19 cellular contexts compared by ENCODE assay signal in the genomic region with DNA sequence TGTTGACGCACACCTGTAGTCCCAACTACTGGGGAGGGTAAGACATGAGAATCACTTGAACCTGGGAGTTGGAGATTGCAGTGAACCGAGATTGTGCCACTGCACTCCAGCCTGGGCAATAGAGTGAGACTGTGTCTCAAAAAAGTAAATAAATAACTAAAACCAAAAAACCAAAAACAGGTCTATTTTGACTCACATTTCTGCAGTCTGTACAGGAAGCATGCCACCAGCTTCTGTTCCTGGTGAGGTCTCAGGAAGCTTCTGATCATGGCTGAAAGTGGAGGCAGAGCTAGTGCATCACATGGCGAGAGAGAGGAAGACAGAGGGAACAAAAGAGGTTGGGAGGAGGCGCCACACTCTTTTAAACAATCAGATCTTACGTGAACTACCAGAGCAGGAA.
DNase-seq lines count a peak whose midpoint lies in the region; ATAC-seq, FAIRE-seq and TF ChIP-seq lines count a peak whose summit lies in the region.
"Had no signal": no experiment of that assay in that cellular context is flagged by ENCODE, and none has a peak within 500 bp of the region (broad histone marks: within the 10 kb centered on the region; RNA-seq: fewer than 3 reads in every experiment).

No MANE protein-coding gene starts in this region.

- peak; percentile 44 for ATAC-seq in GM18502 (IDR thresholded peaks at IDR 0.05; ENCODE audit: poor library complexity, unreplicated experiment)
- peak; percentile 53 for ATAC-seq in GM19395 (IDR thresholded peaks at IDR 0.05; ENCODE audit: unreplicated experiment)
- ATAC-seq in HG03097 (IDR thresholded peaks at IDR 0.05; ENCODE audit: low FRiP score, unreplicated experiment): peak; percentile 59
- ATAC-seq in HG03342 (IDR thresholded peaks at IDR 0.05; ENCODE audit: unreplicated experiment): no peak
- ATAC-seq in GM19035 (IDR thresholded peaks at IDR 0.05; ENCODE audit: unreplicated experiment): no peak

- no peak for TF ChIP-seq CTCF in H1 (IDR thresholded peaks at IDR 0.05; ENCODE audit: control extremely low read depth in 1 of 3, insufficient read depth in 1 of 3, low read depth in 1 of 3, low read length in 3 of 3)

- no peaks in the 10 kb centered on the region for H3K23me2 ChIP-seq in H1 (ENCODE audit: low read depth, low read length)

- no peak overlapping the region for H4K5ac ChIP-seq in H1 (ENCODE audit: insufficient read length, low read depth, low read length)

- H4K8ac ChIP-seq in H1 (ENCODE audit: extremely low read depth, insufficient read depth, low read length): no peak overlapping the region

- no peak overlapping the region for H3K14ac ChIP-seq in H1 (ENCODE audit: insufficient read length)

- H2AK5ac ChIP-seq in H1 (ENCODE audit: low read depth, low read length): no peak overlapping the region

- H3K4me2 ChIP-seq in H1 (ENCODE audit: insufficient read depth in 1 of 2, low read depth in 2 of 2, low read length in 2 of 2): no peak overlapping the region
- H3K4me2 ChIP-seq: BLaER1 had no signal

- no peaks in the 10 kb centered on the region for H3K9me3 ChIP-seq in H1 (ENCODE audit: insufficient read depth in 2 of 2, low read depth in 1 of 2, low read length in 1 of 2)
- H3K9me3 ChIP-seq: BLaER1, Caco-2 had no signal

- H3K27ac ChIP-seq in H1 (ENCODE audit: low read depth, low read length): no peak overlapping the region
- H3K27ac ChIP-seq: BLaER1 had no signal

- no peaks in the 10 kb centered on the region for H3K27me3 ChIP-seq in H1 (replicated peaks in 1 of 4; ENCODE audit: control insufficient read depth in 3 of 4, extremely low read depth in 1 of 4, insufficient read depth in 3 of 4, low read length in 3 of 4)
- H3K27me3 ChIP-seq: BLaER1 had no signal

- no peaks in the 10 kb centered on the region for H3K4me1 ChIP-seq in H1 (replicated peaks in 1 of 4; ENCODE audit: control insufficient read depth in 3 of 4, insufficient read depth in 4 of 4, low read length in 3 of 4)
- H3K4me1 ChIP-seq: BLaER1, Caco-2 had no signal

- no peak overlapping the region for H3K4ac ChIP-seq in H1 (replicated peaks; ENCODE audit: insufficient read length, low read depth, low read length)

- no peak overlapping the region for H3K56ac ChIP-seq in H1 (replicated peaks; ENCODE audit: insufficient read length, low read depth, low read length)

- H3K9ac ChIP-seq in H1 (replicated peaks in 1 of 4; ENCODE audit: extremely low read depth in 1 of 4, low read depth in 3 of 4, low read length in 3 of 4): no peak overlapping the region
- H3K9ac ChIP-seq: BLaER1 had no signal

- no peaks in the 10 kb centered on the region for H3K79me1 ChIP-seq in H1 (ENCODE audit: low read depth, low read length)

- DNase-seq in H1 (ENCODE audit: low read depth in 1 of 2, low spot score in 2 of 2) (no peak), occipital lobe (lab: John Stamatoyannopoulos, UW) (no peak), NCI-H510A (lab: John Stamatoyannopoulos, UW) (no peak)
- DNase-seq: 8988T; AML-193; Caco-2; CD8-positive, alpha-beta memory T cell; GF-D8; HCEC 1CT; HFFc6; IMR-90; Kasumi-1; KBM-7 had no signal

- TF ChIP-seq POLR2A in H1 (IDR thresholded peaks at IDR 0.05; ENCODE audit: control extremely low read depth in 1 of 2, low read depth in 2 of 2, low read length in 2 of 2): no peak

- no peak overlapping the region for H3K23ac ChIP-seq in H1 (ENCODE audit: insufficient read length)

- no peak for TF ChIP-seq EP300 in H1 (IDR thresholded peaks at IDR 0.05; ENCODE audit: borderline replicate concordance in 1 of 2, low read depth in 2 of 2, low read length in 2 of 2)

- no peak overlapping the region for H2BK20ac ChIP-seq in H1 (ENCODE audit: low read length)

- no peak overlapping the region for H2BK5ac ChIP-seq in H1 (ENCODE audit: low read depth, low read length)

- no peaks in the 10 kb centered on the region for H3K79me2 ChIP-seq in H1 (ENCODE audit: control insufficient read depth in 1 of 2, insufficient read depth in 2 of 2, low read length in 2 of 2)

- no peak overlapping the region for H2BK15ac ChIP-seq in H1 (ENCODE audit: low read length)

- no peak overlapping the region for H4K91ac ChIP-seq in H1 (replicated peaks; ENCODE audit: insufficient read length, low read length)

- H2AFZ ChIP-seq in H1 (ENCODE audit: low read length): peak overlapping the region; percentile 70; the same call in 1 of the 2 replicates

- H2BK12ac ChIP-seq in H1 (ENCODE audit: low read depth, low read length): no peak overlapping the region

- POLR2A ChIA-PET in H1 (lab: Charles Lee; ENCODE audit: partially characterized antibody): no interaction called here

- no peak overlapping the region for H2BK120ac ChIP-seq in H1 (replicated peaks; ENCODE audit: low read depth, low read length)

- no peak overlapping the region for H3K18ac ChIP-seq in H1 (ENCODE audit: extremely low read depth, low read length)

- no peak for TF ChIP-seq RAD21 in H1 (IDR thresholded peaks at IDR 0.05 in 1 of 2, conservative IDR thresholded peaks at IDR 0.05 in 1 of 2; ENCODE audit: low read depth in 2 of 2, low read length in 2 of 2)

- H4K20me1 ChIP-seq in H1 (replicated peaks in 1 of 2; ENCODE audit: control insufficient read depth in 1 of 2, insufficient read depth in 2 of 2, low read length in 2 of 2): no peaks in the 10 kb centered on the region
- H4K20me1 ChIP-seq: BLaER1 had no signal

- no peaks in the 10 kb centered on the region for H3K36me3 ChIP-seq in H1 (ENCODE audit: control insufficient read depth in 2 of 4, insufficient read depth in 4 of 4, low read length in 3 of 4)
- H3K36me3 ChIP-seq: BLaER1 had no signal

- WGBS in H1 (ENCODE audit: extremely low coverage in 1 of 2, insufficient coverage in 1 of 2, insufficient read length in 1 of 2, insufficient replicate concordance in 2 of 2, low coverage in 1 of 2, low lambda C conversion rate in 2 of 2, missing lambda C conversion rate in 1 of 2), 2 experiments: 89% methylated on average over 5 of the region's 5 CpGs; no CpG with 5 or more reads in 1 of the 2 experiments

- no peak for FAIRE-seq in H1 (lab: Jason Lieb, UNC)

- CTCF ChIA-PET in H1 (lab: Charles Lee; ENCODE audit: partially characterized antibody): no interaction called here

- no peak overlapping the region for H3K4me3 ChIP-seq in H1 (ENCODE audit: extremely low read depth in 1 of 4, insufficient read depth in 2 of 4, low read depth in 3 of 4, low read length in 4 of 4)
- H3K4me3 ChIP-seq: BLaER1 had no signal

TF ChIP-seq in H1, 55 proteins besides CTCF, POLR2A, EP300 and RAD21:
- TF ChIP-seq JUN (IDR thresholded peaks at IDR 0.05; ENCODE audit: low read depth, low read length): no peak
- TF ChIP-seq SP2 (IDR thresholded peaks at IDR 0.05; ENCODE audit: low read length): no peak
- TF ChIP-seq, protein P1, sequence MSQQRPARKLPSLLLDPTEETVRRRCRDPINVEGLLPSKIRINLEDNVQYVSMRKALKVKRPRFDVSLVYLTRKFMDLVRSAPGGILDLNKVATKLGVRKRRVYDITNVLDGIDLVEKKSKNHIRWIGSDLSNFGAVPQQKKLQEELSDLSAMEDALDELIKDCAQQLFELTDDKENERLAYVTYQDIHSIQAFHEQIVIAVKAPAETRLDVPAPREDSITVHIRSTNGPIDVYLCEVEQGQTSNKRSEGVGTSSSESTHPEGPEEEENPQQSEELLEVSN (IDR thresholded peaks at IDR 0.05): no peak
- no peak for TF ChIP-seq BCL11A (IDR thresholded peaks at IDR 0.05; ENCODE audit: low read depth in 2 of 2, low read length in 2 of 2)
- no peak for TF ChIP-seq RFX5 (IDR thresholded peaks at IDR 0.05; ENCODE audit: borderline replicate concordance, low read depth, low read length)
- TF ChIP-seq CBX5 (IDR thresholded peaks at IDR 0.05; ENCODE audit: low read depth, low read length): no peak
- TF ChIP-seq KDM1A (IDR thresholded peaks at IDR 0.05; ENCODE audit: borderline replicate concordance, low read length): no peak
- no peak for TF ChIP-seq FOSL1 (IDR thresholded peaks at IDR 0.05; ENCODE audit: insufficient read depth, low read depth, low read length)
- TF ChIP-seq SAP30 (IDR thresholded peaks at IDR 0.05; ENCODE audit: insufficient read depth, insufficient replicate concordance, low read length): no peak
- no peak for TF ChIP-seq MAFK (IDR thresholded peaks at IDR 0.05; ENCODE audit: low read depth, low read length)
- TF ChIP-seq SIRT6 (IDR thresholded peaks at IDR 0.05; ENCODE audit: low read length): no peak
TF ChIP-seq in H1: peak in this region for 0.

Comparison
In these comparisons a context has a peak if more than half of its experiments do, and no peak if none do; other contexts are left out.
1. ATAC-seq: peak in GM18502 (single experiment), GM19395 (single experiment) and HG03097 (single experiment); none in HG03342 (single experiment) and GM19035 (single experiment).